In genomic region chr5:84249918-84250635, GRCh38 we compare ENCODE assay signal across 11 cellular contexts.
DNase-seq lines count a peak whose midpoint lies in the region; ATAC-seq, FAIRE-seq and TF ChIP-seq lines count a peak whose summit lies in the region.
"Had no signal": no experiment of that assay in that cellular context is flagged by ENCODE, and none has a peak within 500 bp of the region (broad histone marks: within the 10 kb centered on the region; RNA-seq: fewer than 3 reads in every experiment).

No MANE protein-coding gene starts in this region.

- CTCF ChIA-PET in RWPE1 (lab: Yijun Ruan, JAX) = interaction anchor here (0.6 kb wide), 1 partner anchor 767 kb away, joined by 4 read pairs; no protein-coding TSS in a partner anchor

- H3K4me3 ChIP-seq in fibroblast of lung (replicated peaks in 1 of 4; ENCODE audit: control extremely low read depth in 1 of 4, insufficient read depth in 1 of 4, low read depth in 3 of 4, low read length in 4 of 4) (no peak overlapping the region), skeletal muscle cell (ENCODE audit: low read depth, low read length) (no peak overlapping the region)
- H3K4me3 ChIP-seq: body of pancreas, SK-N-MC had no signal

- peak; percentile 38 for DNase-seq in H54 (ENCODE audit: insufficient read length, low spot score)
- DNase-seq in RWPE1 (ENCODE audit: low spot score) = peak; percentile 46
- peak; percentile 48 to 95 for DNase-seq in fibroblast of lung (ENCODE audit: low read depth in 2 of 2)
- peak; percentile 65 for DNase-seq in skeletal muscle cell (ENCODE audit: low read depth)
- DNase-seq in NCI-H2081 treated with DMSO at 0.1 percent for 48 hours (lab: John Stamatoyannopoulos, UW) = no peak
- DNase-seq in RPMI8226 = no peak
- DNase-seq: body of pancreas, GF-D8, substantia nigra had no signal

- H3K27me3 ChIP-seq in fibroblast of lung (ENCODE audit: control insufficient read depth, insufficient read depth, low read length) = no peaks in the 10 kb centered on the region
- H3K27me3 ChIP-seq: body of pancreas had no signal

- H3K9me3 ChIP-seq in fibroblast of lung (ENCODE audit: control insufficient read depth, insufficient read depth, low read depth, low read length) = no peaks in the 10 kb centered on the region
- H3K9me3 ChIP-seq: body of pancreas had no signal

- TF ChIP-seq CTCF in RWPE1 (conservative IDR thresholded peaks at IDR 0.05; ENCODE audit: low read depth) (no peak), fibroblast of lung (conservative IDR thresholded peaks at IDR 0.05 in 1 of 2, IDR thresholded peaks at IDR 0.05 in 1 of 2; ENCODE audit: low read depth in 1 of 2, low read length in 2 of 2) (no peak)

- H2AFZ ChIP-seq in fibroblast of lung (ENCODE audit: low read length) = no peak overlapping the region

- no peaks in the 10 kb centered on the region for H3K36me3 ChIP-seq in fibroblast of lung (ENCODE audit: control insufficient read depth, insufficient read depth, low read length)

- H3K9ac ChIP-seq in fibroblast of lung (ENCODE audit: insufficient read depth, low read length) = no peak overlapping the region

- no peak for ATAC-seq in GM19467 (IDR thresholded peaks at IDR 0.05; ENCODE audit: unreplicated experiment)
- ATAC-seq: body of pancreas had no signal

- no peaks in the 10 kb centered on the region for H3K79me2 ChIP-seq in fibroblast of lung (ENCODE audit: control insufficient read depth, insufficient read depth, low read length)

- no peak overlapping the region for H3K27ac ChIP-seq in RWPE1
- H3K27ac ChIP-seq in fibroblast of lung (ENCODE audit: insufficient read depth, low read length) = no peak overlapping the region
- H3K27ac ChIP-seq: body of pancreas, SK-N-MC had no signal

- H3K4me1 ChIP-seq in fibroblast of lung (ENCODE audit: control insufficient read depth, extremely low read depth, insufficient read depth, low read length) = no peaks in the 10 kb centered on the region
- H3K4me1 ChIP-seq: body of pancreas had no signal

- POLR2A ChIA-PET in RWPE1 (lab: Yijun Ruan, JAX; ENCODE audit: low non-redundant PET) = interaction anchor here (0.6 kb wide), 1 partner anchor 532 kb away, joined by 3 read pairs; no protein-coding TSS in a partner anchor

- H4K20me1 ChIP-seq in fibroblast of lung (ENCODE audit: control insufficient read depth, extremely low read depth, insufficient read depth, low read length) = no peaks in the 10 kb centered on the region

- H3K4me2 ChIP-seq in fibroblast of lung (ENCODE audit: extremely low read depth, insufficient read depth, low read length) = no peak overlapping the region

- FAIRE-seq in H54 (lab: Jason Lieb, UNC) = peak; percentile 98

- TF ChIP-seq POLR2A in H54 (IDR thresholded peaks at IDR 0.05; ENCODE audit: low read depth, low read length) = no peak

Comparison
In these comparisons a context has a peak if more than half of its experiments do, and no peak if none do; other contexts are left out.
1. DNase-seq: peak in H54 (single experiment), RWPE1 (single experiment), fibroblast of lung (2 of 2) and skeletal muscle cell (single experiment); none in NCI-H2081 treated with DMSO at 0.1 percent for 48 hours (single experiment) and RPMI8226 (single experiment).